In genomic region chr15:34691024-34691423, GRCh38 we compare ENCODE assay signal across 1 cellular context.
TF ChIP-seq lines count a peak whose summit lies in the region.

No MANE protein-coding gene starts in this region.

TF ChIP-seq in IMR-90, 13 proteins besides CTCF, POLR2A, EP300 and RAD21:
- no peak for TF ChIP-seq MXI1 (IDR thresholded peaks at IDR 0.05; ENCODE audit: borderline replicate concordance, low read depth, low read length)
- no peak for TF ChIP-seq USF2 (IDR thresholded peaks at IDR 0.05; ENCODE audit: low read depth, low read length)
- TF ChIP-seq RFX5 (IDR thresholded peaks at IDR 0.05; ENCODE audit: low read depth, low read length), result no peak
- no peak for TF ChIP-seq RCOR1 (IDR thresholded peaks at IDR 0.05; ENCODE audit: insufficient replicate concordance, low read length)
- no peak for TF ChIP-seq SMC3 (IDR thresholded peaks at IDR 0.05; ENCODE audit: low read depth, low read length)
- TF ChIP-seq ELK1 (IDR thresholded peaks at IDR 0.05; ENCODE audit: borderline replicate concordance, low read depth, low read length), result no peak
- TF ChIP-seq MAZ (IDR thresholded peaks at IDR 0.05; ENCODE audit: borderline replicate concordance, low read depth, low read length), result no peak
- TF ChIP-seq NFE2L2 (IDR thresholded peaks at IDR 0.05; ENCODE audit: low read depth, low read length), result no peak
- TF ChIP-seq CEBPB (IDR thresholded peaks at IDR 0.05; ENCODE audit: low read depth, low read length), result no peak
- TF ChIP-seq CHD1 (IDR thresholded peaks at IDR 0.05; ENCODE audit: low read depth, low read length), result no peak
- TF ChIP-seq MAFK (IDR thresholded peaks at IDR 0.05; ENCODE audit: low read depth, low read length), result no peak
- no peak for TF ChIP-seq BHLHE40 (IDR thresholded peaks at IDR 0.05; ENCODE audit: low read depth, low read length)
- no peak for TF ChIP-seq FOS (IDR thresholded peaks at IDR 0.05; ENCODE audit: low read depth, low read length)
